Comparison of ENCODE assay signal across 9 cellular contexts in genomic region chr6:31575335-31575901, GRCh38. TPM values are rescaled to one million over a fixed set of nuclear protein-coding genes. Genes with fewer than 3 reads are reported as not detected.
DNase-seq lines count a peak whose midpoint lies in the region; ATAC-seq and TF ChIP-seq lines count a peak whose summit lies in the region.
"Had no signal": no experiment of that assay in that cellular context is flagged by ENCODE, and none has a peak within 500 bp of the region (broad histone marks: within the 10 kb centered on the region; RNA-seq: fewer than 3 reads in every experiment).

Gene TNF, plus strand, starts transcription at chr6:31575565. Its CDS starts 177 bp downstream, at chr6:31575742.

- no peak within 1 kb of the TSS for H3K23ac ChIP-seq in mesendoderm (ENCODE audit: low read length)

- peak within 1 kb of the TSS; percentile 97 for H3K4me3 Mint-ChIP-seq in activated CD4-positive, alpha-beta memory T cell treated with anti-CD3 and anti-CD28 coated beads for 36 hours

- H3K9me3 ChIP-seq in Karpas-422 (ENCODE audit: low read length) (no peaks in the 10 kb centered on the region), gastroesophageal sphincter (no peaks in the 10 kb centered on the region)

- H2AFZ ChIP-seq in Karpas-422 (ENCODE audit: low read length) = no peak within 1 kb of the TSS

- no peak within 1 kb of the TSS for H3K18ac ChIP-seq in mesendoderm (ENCODE audit: low read length)

- no peak for TF ChIP-seq CTCF in gastroesophageal sphincter (IDR thresholded peaks at IDR 0.05)

- H3K36me3 Mint-ChIP-seq in activated CD4-positive, alpha-beta memory T cell treated with anti-CD3 and anti-CD28 coated beads for 36 hours = peaks cover 60% of the 10 kb centered on the region

- peaks cover 23% of the 10 kb centered on the region for H3K36me3 ChIP-seq in Karpas-422 (ENCODE audit: insufficient read depth, low read length)
- no peaks in the 10 kb centered on the region for H3K36me3 ChIP-seq in gastroesophageal sphincter
- H3K36me3 ChIP-seq in mesendoderm (ENCODE audit: control insufficient read depth, insufficient read depth, low read length) = no peaks in the 10 kb centered on the region

- H4K20me1 ChIP-seq in Karpas-422 (ENCODE audit: insufficient read depth, low read depth, low read length) = peaks cover 20% of the 10 kb centered on the region; the same call in 1 of the 2 replicates

- CTCF ChIA-PET in activated CD4-positive, alpha-beta memory T cell treated with anti-CD3 and anti-CD28 coated beads for 36 hours (lab: Charles Lee) = interaction anchor here (0.6 to 28.8 kb wide), 3 partner anchors 17 to 45 kb away, joined by 3 to 1658 read pairs (median 740); partner anchors contain the start of genes ATP6V1G2, DDX39B, LST1 and NCR3

- no peaks in the 10 kb centered on the region for H3K9me2 ChIP-seq in Karpas-422 (replicated peaks; ENCODE audit: insufficient read depth, low read length)

- TF ChIP-seq POLR2A in gastroesophageal sphincter (IDR thresholded peaks at IDR 0.05) = peak; percentile 19 to 34

- POLR2A ChIA-PET in activated CD4-positive, alpha-beta memory T cell treated with anti-CD3 and anti-CD28 coated beads for 36 hours (lab: Charles Lee) = interaction anchor here (0.7 to 18.2 kb wide), 13 partner anchors 4 to 287 kb away, joined by 3 to 259 read pairs (median 16); partner anchors contain the start of genes ATP6V1G2, DDX39B, GPANK1 and LSM2

- H3K9me3 Mint-ChIP-seq in activated CD4-positive, alpha-beta memory T cell treated with anti-CD3 and anti-CD28 coated beads for 36 hours = no peaks in the 10 kb centered on the region

- no peak within 1 kb of the TSS for H2BK5ac ChIP-seq in mesendoderm (ENCODE audit: low read length)

- H3K79me1 ChIP-seq in mesendoderm (ENCODE audit: low read length) = no peaks in the 10 kb centered on the region

- peaks cover 2% of the 10 kb centered on the region for H3K27me3 Mint-ChIP-seq in activated CD4-positive, alpha-beta memory T cell treated with anti-CD3 and anti-CD28 coated beads for 36 hours

- no peak for TF ChIP-seq EP300 in gastroesophageal sphincter (IDR thresholded peaks at IDR 0.05)

- H3K27me3 ChIP-seq in Karpas-422 (ENCODE audit: low read length) (no peaks in the 10 kb centered on the region), gastroesophageal sphincter (peaks cover 15% of the 10 kb centered on the region), mesendoderm (ENCODE audit: insufficient read depth, low read length, poor library complexity) (no peaks in the 10 kb centered on the region)

- no peak within 1 kb of the TSS for H4K5ac ChIP-seq in mesendoderm (ENCODE audit: low read length)

- no peak within 1 kb of the TSS for H2BK120ac ChIP-seq in mesendoderm (ENCODE audit: low read depth, low read length)

- H3K4me1 ChIP-seq in Karpas-422 (ENCODE audit: low read length) (peaks cover 89% of the 10 kb centered on the region), gastroesophageal sphincter (peaks cover 0 to 3% (median 0%) of the 10 kb centered on the region in 3 donors), mesendoderm (ENCODE audit: control insufficient read depth, low read depth, low read length) (peaks cover 2% of the 10 kb centered on the region)

- peak; percentile 96 for DNase-seq in Karpas-422
- DNase-seq in activated CD4-positive, alpha-beta memory T cell treated with anti-CD3 and anti-CD28 coated beads for 36 hours = peak; percentile 93
- peak; percentile 79 to 82 for DNase-seq in stimulated activated CD4-positive, alpha-beta T cell treated with anti-CD3 and anti-CD28 coated beads, Interleukin-15, amount 100 ng/mL, for 48 hours (ENCODE audit: low read depth in 2 of 2)
- no peak for DNase-seq in COR-L47 (lab: John Stamatoyannopoulos, UW)
- DNase-seq in mesendoderm = no peak
- DNase-seq in iPS-NIHi7 (ENCODE audit: extremely low spot score) = no peak

- H2BK15ac ChIP-seq in mesendoderm (replicated peaks; ENCODE audit: low read depth) = no peak within 1 kb of the TSS

- peak within 1 kb of the TSS; percentile 99 for H3K9ac ChIP-seq in Karpas-422 (ENCODE audit: low read length)
- no peak within 1 kb of the TSS for H3K9ac ChIP-seq in mesendoderm (ENCODE audit: low read length)

- H4K8ac ChIP-seq in mesendoderm (ENCODE audit: low read depth, low read length) = no peak within 1 kb of the TSS

- peak within 1 kb of the TSS; percentile 98 for H3K4me3 ChIP-seq in Karpas-422 (ENCODE audit: low read length)
- peak within 1 kb of the TSS; percentile 21 to 38 for H3K4me3 ChIP-seq in gastroesophageal sphincter
- H3K4me3 ChIP-seq in mesendoderm (ENCODE audit: low read length) = no peak within 1 kb of the TSS

- intact Hi-C loops in activated CD4-positive, alpha-beta memory T cell treated with anti-CD3 and anti-CD28 coated beads for 36 hours (cut with micrococcal nuclease) = loop anchor here (2.0 to 10.0 kb wide), 4 partner anchors 17 to 1279 kb away; partner anchors contain the start of genes GPSM3, HLA-C, PBX2 and PSMB9

- peak within 1 kb of the TSS; percentile 84 for H3K4me2 ChIP-seq in Karpas-422 (ENCODE audit: low read depth, low read length, poor library complexity, severe bottlenecking)
- no peak within 1 kb of the TSS for H3K4me2 ChIP-seq in mesendoderm (ENCODE audit: low read length)

- H3K4me1 Mint-ChIP-seq in activated CD4-positive, alpha-beta memory T cell treated with anti-CD3 and anti-CD28 coated beads for 36 hours (ENCODE audit: low read depth) = peaks cover 54% of the 10 kb centered on the region

- peak within 1 kb of the TSS; percentile 95 for H3K27ac ChIP-seq in Karpas-422 (ENCODE audit: low read length)
- H3K27ac ChIP-seq in gastroesophageal sphincter = peak within 1 kb of the TSS; percentile 24 to 71 (median 54)
- no peak within 1 kb of the TSS for H3K27ac ChIP-seq in mesendoderm (ENCODE audit: low read depth, low read length)

- no peak within 1 kb of the TSS for H2AK5ac ChIP-seq in mesendoderm (ENCODE audit: low read length)

- ATAC-seq in gastroesophageal sphincter (peak; percentile 49), HG03097 (IDR thresholded peaks at IDR 0.05; ENCODE audit: low FRiP score, unreplicated experiment) (no peak)

- WGBS in gastroesophageal sphincter (ENCODE audit: low coverage in 1 of 2), 2 donors = 40 to 67% methylated on average over 1 to 9 of the region's 19 CpGs
- WGBS in mesendoderm (ENCODE audit: extremely low coverage, insufficient coverage, low lambda C conversion rate) = no CpG with 5 or more reads among the region's 19 CpGs

- H3K4ac ChIP-seq in mesendoderm (ENCODE audit: low read depth, low read length) = no peak within 1 kb of the TSS

- H3K27ac Mint-ChIP-seq in activated CD4-positive, alpha-beta memory T cell treated with anti-CD3 and anti-CD28 coated beads for 36 hours = peak within 1 kb of the TSS; percentile 99

- H3K79me2 ChIP-seq in Karpas-422 (ENCODE audit: low read length) (peaks cover 46% of the 10 kb centered on the region), mesendoderm (ENCODE audit: control insufficient read depth, insufficient read depth, low read length) (no peaks in the 10 kb centered on the region)

- H3K56ac ChIP-seq in mesendoderm (ENCODE audit: low read length) = no peak within 1 kb of the TSS

RNA-seq across cellular contexts. Expression of gene TNF, which starts in this region (rescaled TPM):
- total RNA-seq in Karpas-422 (2014; rRNA removed; shearing (Covaris generic); ENCODE audit: low replicate concordance) = 223 and 233 TPM in 2 replicates
- 100 to 1,000 TPM; 165 to 167 TPM for total RNA-seq in activated CD4-positive, alpha-beta memory T cell treated with anti-CD3 and anti-CD28 coated beads for 36 hours
- total RNA-seq in gastroesophageal sphincter = under 1 TPM in 1 of 4 donors, not detected in 3; 0.81 TPM
- 0.04 TPM for polyA plus RNA-seq in mesendoderm (2013, experiment 1 of 2)
- polyA plus RNA-seq in mesendoderm (2013, experiment 2 of 2) = 0.03 TPM
- total RNA-seq: myocyte had no signal

Comparison
In these comparisons a context has a peak if more than half of its experiments do, and no peak if none do; other contexts are left out.
1. RNA of gene TNF (total RNA-seq): 223 to 233 TPM in Karpas-422 and 165 to 167 TPM in activated CD4-positive, alpha-beta memory T cell treated with anti-CD3 and anti-CD28 coated beads for 36 hours; 0.81 TPM in gastroesophageal sphincter; every median in the first group is over 10 times any median in the second.
2. Peak in ATAC-seq, H3K4me3 ChIP-seq and H3K27ac ChIP-seq in gastroesophageal sphincter; RNA of the gene not detected or under 1 TPM.
3. DNase-seq: peak in Karpas-422 (single experiment), activated CD4-positive, alpha-beta memory T cell treated with anti-CD3 and anti-CD28 coated beads for 36 hours (single experiment) and stimulated activated CD4-positive, alpha-beta T cell treated with anti-CD3 and anti-CD28 coated beads, Interleukin-15, amount 100 ng/mL, for 48 hours (2 of 2); none in COR-L47 (single experiment), mesendoderm (single experiment) and iPS-NIHi7 (single experiment).